Comparison of ENCODE assay signal across 18 cellular contexts in genomic region chr10:13960603-13961002, GRCh38.
A peak's percentile ranks its signal among the peaks of the same experiment; 100 is the strongest.
DNase-seq lines count a peak whose midpoint lies in the region; ATAC-seq, FAIRE-seq and TF ChIP-seq lines count a peak whose summit lies in the region.
"Had no signal": no experiment of that assay in that cellular context is flagged by ENCODE, and none has a peak within 500 bp of the region (broad histone marks: within the 10 kb centered on the region; RNA-seq: fewer than 3 reads in every experiment).

No MANE protein-coding gene starts in this region.

- no peak for TF ChIP-seq POLR2A in right lobe of liver (IDR thresholded peaks at IDR 0.05)
- TF ChIP-seq POLR2A in suprapubic skin (IDR thresholded peaks at IDR 0.05): no peak

- H3K36me3 Mint-ChIP-seq in HFFc6 (ENCODE audit: low read depth) (no peaks in the 10 kb centered on the region), astrocyte (ENCODE audit: low read depth, unreplicated experiment) (no peaks in the 10 kb centered on the region)
- H3K36me3 Mint-ChIP-seq in T-helper 2 cell treated with Interferon-gamma antibody and Interleukin-4, amounts not matched to agents 5 μg/mL and 100 μg/mL, for 36 hours (ENCODE audit: low read depth): no peaks in the 10 kb centered on the region

- WGBS in right lobe of liver (ENCODE audit: insufficient coverage, low coverage, low lambda C conversion rate, missing lambda C conversion rate): 88% methylated on average over 1 of the region's 3 CpGs
- WGBS in suprapubic skin: 93% methylated on average over 3 of the region's 3 CpGs

- no peaks in the 10 kb centered on the region for H3K36me3 ChIP-seq in astrocyte (ENCODE audit: insufficient read depth, low read length)
- H3K36me3 ChIP-seq in right lobe of liver: no peaks in the 10 kb centered on the region
- H3K36me3 ChIP-seq in suprapubic skin: no peaks in the 10 kb centered on the region
- H3K36me3 ChIP-seq: colonic mucosa had no signal

- H3K27ac Mint-ChIP-seq in HFFc6: peak overlapping the region; percentile 87
- H3K27ac Mint-ChIP-seq in astrocyte (ENCODE audit: unreplicated experiment): peak overlapping the region; percentile 95
- H3K27ac Mint-ChIP-seq in T-helper 2 cell treated with Interferon-gamma antibody and Interleukin-4, amounts not matched to agents 5 μg/mL and 100 μg/mL, for 36 hours: no peak overlapping the region
- H3K27ac Mint-ChIP-seq: activated CD4-positive, alpha-beta T cell treated with anti-CD3 and anti-CD28 coated beads, Interleukin-2, amount 10 ng/mL, durations not matched to agents 7 days and 5 days; B cell; GM23338 had no signal

- H3K4me3 ChIP-seq in astrocyte (ENCODE audit: insufficient read depth, low read depth, low read length): no peak overlapping the region
- H3K4me3 ChIP-seq in right lobe of liver: no peak overlapping the region
- H3K4me3 ChIP-seq in suprapubic skin: no peak overlapping the region
- H3K4me3 ChIP-seq: colonic mucosa, GM23338, hepatocyte had no signal

- no peak for FAIRE-seq in astrocyte (lab: Jason Lieb, UNC)
- FAIRE-seq: G401.6 had no signal

- H3K9me3 ChIP-seq in astrocyte (ENCODE audit: insufficient read depth, low read depth, low read length) (no peaks in the 10 kb centered on the region), right lobe of liver (no peaks in the 10 kb centered on the region), suprapubic skin (no peaks in the 10 kb centered on the region)
- H3K9me3 ChIP-seq: colonic mucosa had no signal

- H2AFZ ChIP-seq in astrocyte (ENCODE audit: low read depth, low read length): no peak overlapping the region
- H2AFZ ChIP-seq: GM23338, hepatocyte had no signal

- intact Hi-C loops in right lobe of liver (cut with DNase I): no loop called here

- TF ChIP-seq CTCF in HFFc6 (IDR thresholded peaks at IDR 0.05) (no peak), astrocyte (IDR thresholded peaks at IDR 0.05; ENCODE audit: insufficient read depth, low read depth, low read length) (no peak), right lobe of liver (IDR thresholded peaks at IDR 0.05) (no peak), suprapubic skin (IDR thresholded peaks at IDR 0.05) (no peak)

- no peak for TF ChIP-seq EP300 in suprapubic skin (IDR thresholded peaks at IDR 0.05)

- H3K4me1 ChIP-seq in astrocyte (ENCODE audit: insufficient read depth, low read length): peaks cover 25% of the 10 kb centered on the region
- H3K4me1 ChIP-seq in right lobe of liver: no peaks in the 10 kb centered on the region
- H3K4me1 ChIP-seq in suprapubic skin: peaks cover 8% of the 10 kb centered on the region
- H3K4me1 ChIP-seq: colonic mucosa had no signal

- H3K9me3 Mint-ChIP-seq in HFFc6 (no peaks in the 10 kb centered on the region), astrocyte (ENCODE audit: unreplicated experiment) (no peaks in the 10 kb centered on the region)
- H3K9me3 Mint-ChIP-seq in T-helper 2 cell treated with Interferon-gamma antibody and Interleukin-4, amounts not matched to agents 5 μg/mL and 100 μg/mL, for 36 hours: no peaks in the 10 kb centered on the region
- H3K9me3 Mint-ChIP-seq: activated CD4-positive, alpha-beta T cell treated with anti-CD3 and anti-CD28 coated beads, Interleukin-2, amount 10 ng/mL, durations not matched to agents 7 days and 5 days; GM23338 had no signal

- no peak for ATAC-seq in right lobe of liver

- peak overlapping the region; percentile 61 for H3K4me2 ChIP-seq in astrocyte (ENCODE audit: low read length)
- H3K4me2 ChIP-seq: GM23338, hepatocyte had no signal

- H3K79me2 ChIP-seq in astrocyte (ENCODE audit: insufficient read depth, low read length): no peaks in the 10 kb centered on the region
- H3K79me2 ChIP-seq: hepatocyte had no signal

- H3K27me3 Mint-ChIP-seq in HFFc6 (ENCODE audit: insufficient read depth) (no peaks in the 10 kb centered on the region), astrocyte (ENCODE audit: low read depth, unreplicated experiment) (no peaks in the 10 kb centered on the region)
- no peaks in the 10 kb centered on the region for H3K27me3 Mint-ChIP-seq in T-helper 2 cell treated with Interferon-gamma antibody and Interleukin-4, amounts not matched to agents 5 μg/mL and 100 μg/mL, for 36 hours (ENCODE audit: low read depth)

- H3K27me3 ChIP-seq in astrocyte (ENCODE audit: insufficient read depth, low read length): no peaks in the 10 kb centered on the region
- H3K27me3 ChIP-seq in right lobe of liver: no peaks in the 10 kb centered on the region
- H3K27me3 ChIP-seq in suprapubic skin: no peaks in the 10 kb centered on the region
- H3K27me3 ChIP-seq: colonic mucosa had no signal

- peak overlapping the region; percentile 87 for H3K27ac ChIP-seq in astrocyte (ENCODE audit: low read depth, low read length)
- peak overlapping the region in 2 of 3 donors; percentile 1 to 6 for H3K27ac ChIP-seq in right lobe of liver
- peak overlapping the region; percentile 20 for H3K27ac ChIP-seq in suprapubic skin
- H3K27ac ChIP-seq: colonic mucosa, hepatocyte had no signal

- H3K4me1 Mint-ChIP-seq in HFFc6 (ENCODE audit: low read depth) (peaks cover 63% of the 10 kb centered on the region), astrocyte (ENCODE audit: low read depth, unreplicated experiment) (peaks cover 40% of the 10 kb centered on the region)
- H3K4me1 Mint-ChIP-seq in T-helper 2 cell treated with Interferon-gamma antibody and Interleukin-4, amounts not matched to agents 5 μg/mL and 100 μg/mL, for 36 hours (ENCODE audit: low read depth): no peaks in the 10 kb centered on the region
- H3K4me1 Mint-ChIP-seq: B cell had no signal

- peak overlapping the region; percentile 54 for H3K9ac ChIP-seq in astrocyte (ENCODE audit: low read length)

- no peak for DNase-seq in HFFc6
- no peak for DNase-seq in astrocyte (ENCODE audit: low read depth)
- no peak for DNase-seq in right lobe of liver
- DNase-seq in suprapubic skin (ENCODE audit: low spot score in 2 of 2): no peak
- DNase-seq in T-helper 2 cell treated with Interferon-gamma antibody and Interleukin-4, amounts not matched to agents 5 μg/mL and 100 μg/mL, for 36 hours (ENCODE audit: low spot score): no peak
- no peak for DNase-seq in NCI-H524 (lab: John Stamatoyannopoulos, UW)
- no peak for DNase-seq in NCI-H524 treated with DMSO at 0.1 percent for 48 hours (lab: John Stamatoyannopoulos, UW)
- DNase-seq: activated CD4-positive, alpha-beta T cell treated with anti-CD3 and anti-CD28 coated beads, Interleukin-2, amount 10 ng/mL, durations not matched to agents 7 days and 5 days; activated naive CD4-positive, alpha-beta T cell; aorta; colonic mucosa; midbrain; NCI-H82; right cardiac atrium had no signal

- H4K20me1 ChIP-seq in astrocyte (ENCODE audit: insufficient read depth, low read length): no peaks in the 10 kb centered on the region

- H3K4me3 Mint-ChIP-seq in HFFc6 (peak overlapping the region; percentile 63), astrocyte (ENCODE audit: unreplicated experiment) (no peak overlapping the region)
- H3K4me3 Mint-ChIP-seq in T-helper 2 cell treated with Interferon-gamma antibody and Interleukin-4, amounts not matched to agents 5 μg/mL and 100 μg/mL, for 36 hours: no peak overlapping the region
- H3K4me3 Mint-ChIP-seq: activated CD4-positive, alpha-beta T cell treated with anti-CD3 and anti-CD28 coated beads, Interleukin-2, amount 10 ng/mL, durations not matched to agents 7 days and 5 days; B cell; GM23338 had no signal

Comparison
In these comparisons a context has a peak if more than half of its experiments do, and no peak if none do; other contexts are left out.
1. H3K27ac ChIP-seq: peak in every context shown above with its lines; median percentile 87 in astrocyte; 20 in suprapubic skin; 4 in right lobe of liver.